Comparison of ENCODE assay signal across 1 cellular context in the genomic region with DNA sequence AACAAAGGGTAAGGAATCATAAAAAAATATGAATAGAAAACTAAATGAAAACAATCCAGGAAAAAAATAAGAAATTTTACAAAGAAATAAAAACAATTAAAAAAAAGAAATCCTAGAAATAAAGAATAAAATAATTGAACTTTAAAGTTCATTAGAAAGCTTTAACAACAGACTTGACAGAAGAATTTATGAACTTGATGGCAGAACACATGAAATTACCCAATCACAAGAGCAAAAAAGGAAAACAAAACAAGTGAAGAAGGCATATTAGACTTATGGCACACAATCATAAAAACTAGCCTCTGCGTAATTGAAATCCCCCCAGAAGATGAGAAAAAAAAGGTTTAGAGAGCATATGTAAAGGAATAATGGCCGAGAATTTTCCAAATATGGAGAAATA.
A peak's percentile ranks its signal among the peaks of the same experiment; 100 is the strongest.
TF ChIP-seq lines count a peak whose summit lies in the region.

No MANE protein-coding gene starts in this region.

TF ChIP-seq in K562, 482 proteins besides CTCF, POLR2A, EP300 and RAD21 (continued from another document and continues in another):
- TF ChIP-seq, protein P1, sequence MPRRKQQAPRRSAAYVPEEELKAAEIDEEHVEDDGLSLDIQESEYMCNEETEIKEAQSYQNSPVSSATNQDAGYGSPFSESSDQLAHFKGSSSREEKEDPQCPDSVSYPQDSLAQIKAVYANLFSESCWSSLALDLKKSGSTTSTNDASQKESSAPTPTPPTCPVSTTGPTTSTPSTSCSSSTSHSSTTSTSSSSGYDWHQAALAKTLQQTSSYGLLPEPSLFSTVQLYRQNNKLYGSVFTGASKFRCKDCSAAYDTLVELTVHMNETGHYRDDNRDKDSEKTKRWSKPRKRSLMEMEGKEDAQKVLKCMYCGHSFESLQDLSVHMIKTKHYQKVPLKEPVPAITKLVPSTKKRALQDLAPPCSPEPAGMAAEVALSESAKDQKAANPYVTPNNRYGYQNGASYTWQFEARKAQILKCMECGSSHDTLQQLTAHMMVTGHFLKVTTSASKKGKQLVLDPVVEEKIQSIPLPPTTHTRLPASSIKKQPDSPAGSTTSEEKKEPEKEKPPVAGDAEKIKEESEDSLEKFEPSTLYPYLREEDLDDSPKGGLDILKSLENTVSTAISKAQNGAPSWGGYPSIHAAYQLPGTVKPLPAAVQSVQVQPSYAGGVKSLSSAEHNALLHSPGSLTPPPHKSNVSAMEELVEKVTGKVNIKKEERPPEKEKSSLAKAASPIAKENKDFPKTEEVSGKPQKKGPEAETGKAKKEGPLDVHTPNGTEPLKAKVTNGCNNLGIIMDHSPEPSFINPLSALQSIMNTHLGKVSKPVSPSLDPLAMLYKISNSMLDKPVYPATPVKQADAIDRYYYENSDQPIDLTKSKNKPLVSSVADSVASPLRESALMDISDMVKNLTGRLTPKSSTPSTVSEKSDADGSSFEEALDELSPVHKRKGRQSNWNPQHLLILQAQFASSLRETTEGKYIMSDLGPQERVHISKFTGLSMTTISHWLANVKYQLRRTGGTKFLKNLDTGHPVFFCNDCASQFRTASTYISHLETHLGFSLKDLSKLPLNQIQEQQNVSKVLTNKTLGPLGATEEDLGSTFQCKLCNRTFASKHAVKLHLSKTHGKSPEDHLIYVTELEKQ (CRISPR knock-in tag; IDR thresholded peaks at IDR 0.05) = no peak
- no peak for TF ChIP-seq SMAD2 (IDR thresholded peaks at IDR 0.05; ENCODE audit: low read depth, low read length)
- no peak for TF ChIP-seq KDM4B (IDR thresholded peaks at IDR 0.05; ENCODE audit: borderline replicate concordance in 2 of 2, low read depth in 1 of 2)
- no peak for TF ChIP-seq NR1H2 (CRISPR knock-in tag; IDR thresholded peaks at IDR 0.05)
- no peak for TF ChIP-seq ZNF140 (CRISPR knock-in tag; IDR thresholded peaks at IDR 0.05)
- TF ChIP-seq, protein P2, sequence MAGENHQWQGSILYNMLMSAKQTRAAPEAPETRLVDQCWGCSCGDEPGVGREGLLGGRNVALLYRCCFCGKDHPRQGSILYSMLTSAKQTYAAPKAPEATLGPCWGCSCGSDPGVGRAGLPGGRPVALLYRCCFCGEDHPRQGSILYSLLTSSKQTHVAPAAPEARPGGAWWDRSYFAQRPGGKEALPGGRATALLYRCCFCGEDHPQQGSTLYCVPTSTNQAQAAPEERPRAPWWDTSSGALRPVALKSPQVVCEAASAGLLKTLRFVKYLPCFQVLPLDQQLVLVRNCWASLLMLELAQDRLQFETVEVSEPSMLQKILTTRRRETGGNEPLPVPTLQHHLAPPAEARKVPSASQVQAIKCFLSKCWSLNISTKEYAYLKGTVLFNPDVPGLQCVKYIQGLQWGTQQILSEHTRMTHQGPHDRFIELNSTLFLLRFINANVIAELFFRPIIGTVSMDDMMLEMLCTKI (IDR thresholded peaks at IDR 0.05; ENCODE audit: partially characterized antibody) = no peak
- TF ChIP-seq KLF16 (IDR thresholded peaks at IDR 0.05) = no peak
- TF ChIP-seq, protein P3, sequence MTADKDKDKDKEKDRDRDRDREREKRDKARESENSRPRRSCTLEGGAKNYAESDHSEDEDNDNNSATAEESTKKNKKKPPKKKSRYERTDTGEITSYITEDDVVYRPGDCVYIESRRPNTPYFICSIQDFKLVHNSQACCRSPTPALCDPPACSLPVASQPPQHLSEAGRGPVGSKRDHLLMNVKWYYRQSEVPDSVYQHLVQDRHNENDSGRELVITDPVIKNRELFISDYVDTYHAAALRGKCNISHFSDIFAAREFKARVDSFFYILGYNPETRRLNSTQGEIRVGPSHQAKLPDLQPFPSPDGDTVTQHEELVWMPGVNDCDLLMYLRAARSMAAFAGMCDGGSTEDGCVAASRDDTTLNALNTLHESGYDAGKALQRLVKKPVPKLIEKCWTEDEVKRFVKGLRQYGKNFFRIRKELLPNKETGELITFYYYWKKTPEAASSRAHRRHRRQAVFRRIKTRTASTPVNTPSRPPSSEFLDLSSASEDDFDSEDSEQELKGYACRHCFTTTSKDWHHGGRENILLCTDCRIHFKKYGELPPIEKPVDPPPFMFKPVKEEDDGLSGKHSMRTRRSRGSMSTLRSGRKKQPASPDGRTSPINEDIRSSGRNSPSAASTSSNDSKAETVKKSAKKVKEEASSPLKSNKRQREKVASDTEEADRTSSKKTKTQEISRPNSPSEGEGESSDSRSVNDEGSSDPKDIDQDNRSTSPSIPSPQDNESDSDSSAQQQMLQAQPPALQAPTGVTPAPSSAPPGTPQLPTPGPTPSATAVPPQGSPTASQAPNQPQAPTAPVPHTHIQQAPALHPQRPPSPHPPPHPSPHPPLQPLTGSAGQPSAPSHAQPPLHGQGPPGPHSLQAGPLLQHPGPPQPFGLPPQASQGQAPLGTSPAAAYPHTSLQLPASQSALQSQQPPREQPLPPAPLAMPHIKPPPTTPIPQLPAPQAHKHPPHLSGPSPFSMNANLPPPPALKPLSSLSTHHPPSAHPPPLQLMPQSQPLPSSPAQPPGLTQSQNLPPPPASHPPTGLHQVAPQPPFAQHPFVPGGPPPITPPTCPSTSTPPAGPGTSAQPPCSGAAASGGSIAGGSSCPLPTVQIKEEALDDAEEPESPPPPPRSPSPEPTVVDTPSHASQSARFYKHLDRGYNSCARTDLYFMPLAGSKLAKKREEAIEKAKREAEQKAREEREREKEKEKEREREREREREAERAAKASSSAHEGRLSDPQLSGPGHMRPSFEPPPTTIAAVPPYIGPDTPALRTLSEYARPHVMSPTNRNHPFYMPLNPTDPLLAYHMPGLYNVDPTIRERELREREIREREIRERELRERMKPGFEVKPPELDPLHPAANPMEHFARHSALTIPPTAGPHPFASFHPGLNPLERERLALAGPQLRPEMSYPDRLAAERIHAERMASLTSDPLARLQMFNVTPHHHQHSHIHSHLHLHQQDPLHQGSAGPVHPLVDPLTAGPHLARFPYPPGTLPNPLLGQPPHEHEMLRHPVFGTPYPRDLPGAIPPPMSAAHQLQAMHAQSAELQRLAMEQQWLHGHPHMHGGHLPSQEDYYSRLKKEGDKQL (CRISPR knock-in tag; IDR thresholded peaks at IDR 0.05; ENCODE audit: borderline replicate concordance) = no peak
- no peak for TF ChIP-seq HMG20A (CRISPR knock-in tag; conservative IDR thresholded peaks at IDR 0.05)
- TF ChIP-seq, protein P4, sequence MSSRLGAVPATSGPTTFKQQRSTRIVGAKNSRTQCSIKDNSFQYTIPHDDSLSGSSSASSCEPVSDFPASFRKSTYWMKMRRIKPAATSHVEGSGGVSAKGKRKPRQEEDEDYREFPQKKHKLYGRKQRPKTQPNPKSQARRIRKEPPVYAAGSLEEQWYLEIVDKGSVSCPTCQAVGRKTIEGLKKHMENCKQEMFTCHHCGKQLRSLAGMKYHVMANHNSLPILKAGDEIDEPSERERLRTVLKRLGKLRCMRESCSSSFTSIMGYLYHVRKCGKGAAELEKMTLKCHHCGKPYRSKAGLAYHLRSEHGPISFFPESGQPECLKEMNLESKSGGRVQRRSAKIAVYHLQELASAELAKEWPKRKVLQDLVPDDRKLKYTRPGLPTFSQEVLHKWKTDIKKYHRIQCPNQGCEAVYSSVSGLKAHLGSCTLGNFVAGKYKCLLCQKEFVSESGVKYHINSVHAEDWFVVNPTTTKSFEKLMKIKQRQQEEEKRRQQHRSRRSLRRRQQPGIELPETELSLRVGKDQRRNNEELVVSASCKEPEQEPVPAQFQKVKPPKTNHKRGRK (tag; IDR thresholded peaks at IDR 0.05) = peak; percentile 16; the same call in 1 of the 2 replicates
- peak; percentile 89 for TF ChIP-seq TRIM28 (IDR thresholded peaks at IDR 0.05)
- TF ChIP-seq ZNF444 (CRISPR knock-in tag; IDR thresholded peaks at IDR 0.05) = no peak
- TF ChIP-seq RFX7 (CRISPR knock-in tag; IDR thresholded peaks at IDR 0.05) = no peak
- TF ChIP-seq, protein P5, sequence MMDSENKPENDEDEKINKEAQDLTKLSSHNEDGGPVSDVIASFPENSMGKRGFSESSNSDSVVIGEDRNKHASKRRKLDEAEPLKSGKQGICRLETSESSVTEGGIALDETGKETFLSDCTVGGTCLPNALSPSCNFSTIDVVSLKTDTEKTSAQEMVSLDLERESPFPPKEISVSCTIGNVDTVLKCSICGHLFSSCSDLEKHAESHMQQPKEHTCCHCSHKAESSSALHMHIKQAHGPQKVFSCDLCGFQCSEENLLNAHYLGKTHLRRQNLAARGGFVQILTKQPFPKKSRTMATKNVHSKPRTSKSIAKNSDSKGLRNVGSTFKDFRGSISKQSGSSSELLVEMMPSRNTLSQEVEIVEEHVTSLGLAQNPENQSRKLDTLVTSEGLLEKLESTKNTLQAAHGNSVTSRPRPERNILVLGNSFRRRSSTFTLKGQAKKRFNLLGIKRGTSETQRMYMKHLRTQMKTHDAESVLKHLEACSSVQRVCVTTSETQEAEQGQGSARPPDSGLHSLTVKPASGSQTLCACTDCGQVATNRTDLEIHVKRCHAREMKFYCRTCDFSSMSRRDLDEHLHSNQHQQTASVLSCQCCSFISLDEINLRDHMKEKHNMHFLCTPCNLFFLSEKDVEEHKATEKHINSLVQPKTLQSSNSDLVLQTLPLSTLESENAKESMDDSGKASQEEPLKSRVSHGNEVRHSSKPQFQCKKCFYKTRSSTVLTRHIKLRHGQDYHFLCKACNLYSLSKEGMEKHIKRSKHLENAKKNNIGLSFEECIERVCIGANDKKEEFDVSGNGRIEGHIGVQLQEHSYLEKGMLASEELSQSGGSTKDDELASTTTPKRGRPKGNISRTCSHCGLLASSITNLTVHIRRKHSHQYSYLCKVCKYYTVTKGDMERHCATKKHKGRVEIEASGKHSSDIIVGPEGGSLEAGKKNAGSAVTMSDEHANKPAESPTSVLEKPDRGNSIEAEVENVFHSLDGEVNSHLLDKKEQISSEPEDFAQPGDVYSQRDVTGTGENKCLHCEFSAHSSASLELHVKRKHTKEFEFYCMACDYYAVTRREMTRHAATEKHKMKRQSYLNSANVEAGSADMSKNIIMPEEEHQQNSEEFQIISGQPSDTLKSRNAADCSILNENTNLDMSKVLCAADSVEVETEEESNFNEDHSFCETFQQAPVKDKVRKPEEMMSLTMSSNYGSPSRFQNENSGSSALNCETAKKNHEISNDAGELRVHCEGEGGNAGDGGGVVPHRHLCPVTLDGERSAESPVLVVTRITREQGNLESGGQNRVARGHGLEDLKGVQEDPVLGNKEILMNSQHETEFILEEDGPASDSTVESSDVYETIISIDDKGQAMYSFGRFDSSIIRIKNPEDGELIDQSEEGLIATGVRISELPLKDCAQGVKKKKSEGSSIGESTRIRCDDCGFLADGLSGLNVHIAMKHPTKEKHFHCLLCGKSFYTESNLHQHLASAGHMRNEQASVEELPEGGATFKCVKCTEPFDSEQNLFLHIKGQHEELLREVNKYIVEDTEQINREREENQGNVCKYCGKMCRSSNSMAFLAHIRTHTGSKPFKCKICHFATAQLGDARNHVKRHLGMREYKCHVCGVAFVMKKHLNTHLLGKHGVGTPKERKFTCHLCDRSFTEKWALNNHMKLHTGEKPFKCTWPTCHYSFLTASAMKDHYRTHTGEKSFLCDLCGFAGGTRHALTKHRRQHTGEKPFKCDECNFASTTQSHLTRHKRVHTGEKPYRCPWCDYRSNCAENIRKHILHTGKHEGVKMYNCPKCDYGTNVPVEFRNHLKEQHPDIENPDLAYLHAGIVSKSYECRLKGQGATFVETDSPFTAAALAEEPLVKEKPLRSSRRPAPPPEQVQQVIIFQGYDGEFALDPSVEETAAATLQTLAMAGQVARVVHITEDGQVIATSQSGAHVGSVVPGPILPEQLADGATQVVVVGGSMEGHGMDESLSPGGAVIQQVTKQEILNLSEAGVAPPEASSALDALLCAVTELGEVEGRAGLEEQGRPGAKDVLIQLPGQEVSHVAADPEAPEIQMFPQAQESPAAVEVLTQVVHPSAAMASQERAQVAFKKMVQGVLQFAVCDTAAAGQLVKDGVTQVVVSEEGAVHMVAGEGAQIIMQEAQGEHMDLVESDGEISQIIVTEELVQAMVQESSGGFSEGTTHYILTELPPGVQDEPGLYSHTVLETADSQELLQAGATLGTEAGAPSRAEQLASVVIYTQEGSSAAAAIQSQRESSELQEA (IDR thresholded peaks at IDR 0.05; ENCODE audit: low read depth) = no peak
- TF ChIP-seq, protein P6, sequence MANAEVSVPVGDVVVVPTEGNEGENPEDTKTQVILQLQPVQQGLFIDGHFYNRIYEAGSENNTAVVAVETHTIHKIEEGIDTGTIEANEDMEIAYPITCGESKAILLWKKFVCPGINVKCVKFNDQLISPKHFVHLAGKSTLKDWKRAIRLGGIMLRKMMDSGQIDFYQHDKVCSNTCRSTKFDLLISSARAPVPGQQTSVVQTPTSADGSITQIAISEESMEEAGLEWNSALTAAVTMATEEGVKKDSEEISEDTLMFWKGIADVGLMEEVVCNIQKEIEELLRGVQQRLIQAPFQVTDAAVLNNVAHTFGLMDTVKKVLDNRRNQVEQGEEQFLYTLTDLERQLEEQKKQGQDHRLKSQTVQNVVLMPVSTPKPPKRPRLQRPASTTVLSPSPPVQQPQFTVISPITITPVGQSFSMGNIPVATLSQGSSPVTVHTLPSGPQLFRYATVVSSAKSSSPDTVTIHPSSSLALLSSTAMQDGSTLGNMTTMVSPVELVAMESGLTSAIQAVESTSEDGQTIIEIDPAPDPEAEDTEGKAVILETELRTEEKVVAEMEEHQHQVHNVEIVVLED (CRISPR knock-in tag; IDR thresholded peaks at IDR 0.05) = no peak
- TF ChIP-seq MAFF (IDR thresholded peaks at IDR 0.05; ENCODE audit: low read length) = no peak
- TF ChIP-seq NR2F6 (CRISPR knock-in tag; IDR thresholded peaks at IDR 0.05) = no peak
- no peak for TF ChIP-seq KDM5B (IDR thresholded peaks at IDR 0.05; ENCODE audit: insufficient replicate concordance, low read depth, low read length)
- TF ChIP-seq ZNF551 (CRISPR knock-in tag; IDR thresholded peaks at IDR 0.05) = no peak
- TF ChIP-seq MED1 (CRISPR knock-in tag; IDR thresholded peaks at IDR 0.05; ENCODE audit: borderline replicate concordance) = no peak
- no peak for TF ChIP-seq KAT8 (IDR thresholded peaks at IDR 0.05; ENCODE audit: low read depth)
- no peak for TF ChIP-seq HOXB6 (CRISPR knock-in tag; IDR thresholded peaks at IDR 0.05; ENCODE audit: borderline replicate concordance)
- TF ChIP-seq, protein P7, sequence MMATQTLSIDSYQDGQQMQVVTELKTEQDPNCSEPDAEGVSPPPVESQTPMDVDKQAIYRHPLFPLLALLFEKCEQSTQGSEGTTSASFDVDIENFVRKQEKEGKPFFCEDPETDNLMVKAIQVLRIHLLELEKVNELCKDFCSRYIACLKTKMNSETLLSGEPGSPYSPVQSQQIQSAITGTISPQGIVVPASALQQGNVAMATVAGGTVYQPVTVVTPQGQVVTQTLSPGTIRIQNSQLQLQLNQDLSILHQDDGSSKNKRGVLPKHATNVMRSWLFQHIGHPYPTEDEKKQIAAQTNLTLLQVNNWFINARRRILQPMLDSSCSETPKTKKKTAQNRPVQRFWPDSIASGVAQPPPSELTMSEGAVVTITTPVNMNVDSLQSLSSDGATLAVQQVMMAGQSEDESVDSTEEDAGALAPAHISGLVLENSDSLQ (IDR thresholded peaks at IDR 0.05) = 0 out of 2 replicates have a peak, but pooled peaks have one; percentile 26
- TF ChIP-seq U2AF1 (optimal IDR thresholded peaks at IDR 0.05; ENCODE audit: low read depth, low read length) = no peak
- TF ChIP-seq EGR1 (conservative IDR thresholded peaks at IDR 0.05) = no peak
